ENCODE assay signal across 8 cellular contexts in genomic region chr7:130921391-130922180, GRCh38.
DNase-seq lines count a peak whose midpoint lies in the region; ATAC-seq and TF ChIP-seq lines count a peak whose summit lies in the region.

No MANE protein-coding gene starts in this region.

- no peaks in the 10 kb centered on the region for H3K27me3 ChIP-seq in BLaER1
- no peaks in the 10 kb centered on the region for H3K27me3 ChIP-seq in endodermal cell (ENCODE audit: control insufficient read depth, insufficient read depth, low read length, poor library complexity, severe bottlenecking)
- H3K27me3 ChIP-seq in CD8-positive, alpha-beta memory T cell (ENCODE audit: insufficient read depth, low read length, poor library complexity, severe bottlenecking), result no peaks in the 10 kb centered on the region

- peak overlapping the region; percentile 86 for H3K4me2 ChIP-seq in BLaER1

- H3K27ac ChIP-seq in BLaER1 (peak overlapping the region; percentile 86), endodermal cell (ENCODE audit: low read depth, low read length) (peak overlapping the region; percentile 62)
- H3K27ac ChIP-seq in CD8-positive, alpha-beta memory T cell (ENCODE audit: low read depth, low read length), result no peak overlapping the region

- H3K4me1 Mint-ChIP-seq in endodermal cell (peaks cover 37% of the 10 kb centered on the region), nephron progenitor cell (peaks cover 59% of the 10 kb centered on the region)
- H3K4me1 Mint-ChIP-seq in CD8-positive, alpha-beta memory T cell, result peaks cover 69 to 98% (median 93%) of the 10 kb centered on the region in 3 donors

- POLR2A ChIA-PET in CD8-positive, alpha-beta memory T cell (lab: Charles Lee), result interaction anchor here (1.2 to 2.6 kb wide), 3 partner anchors 8 to 17 kb away, joined by 3 to 8 read pairs (median 3); no protein-coding TSS in a partner anchor

- H3K9me3 ChIP-seq in BLaER1, result no peaks in the 10 kb centered on the region
- no peaks in the 10 kb centered on the region for H3K9me3 ChIP-seq in endodermal cell (ENCODE audit: control insufficient read depth, low read length)
- H3K9me3 ChIP-seq in CD8-positive, alpha-beta memory T cell (ENCODE audit: low read length), result no peaks in the 10 kb centered on the region

- H3K4me3 ChIP-seq in BLaER1 (peak overlapping the region; percentile 64), endodermal cell (ENCODE audit: low read length) (no peak overlapping the region)
- no peak overlapping the region for H3K4me3 ChIP-seq in CD8-positive, alpha-beta memory T cell (ENCODE audit: low read length)

- H3K27me3 Mint-ChIP-seq in endodermal cell (ENCODE audit: insufficient read depth), result no peaks in the 10 kb centered on the region
- peaks cover 4% of the 10 kb centered on the region for H3K27me3 Mint-ChIP-seq in nephron progenitor cell (ENCODE audit: low read depth, poor library complexity)
- peaks cover 0 to 3% of the 10 kb centered on the region in 2 donors for H3K27me3 Mint-ChIP-seq in CD8-positive, alpha-beta memory T cell

- H3K36me3 Mint-ChIP-seq in endodermal cell (ENCODE audit: low read depth), result no peaks in the 10 kb centered on the region
- H3K36me3 Mint-ChIP-seq in nephron progenitor cell (ENCODE audit: low read depth), result no peaks in the 10 kb centered on the region
- H3K36me3 Mint-ChIP-seq in CD8-positive, alpha-beta memory T cell, result peaks cover 0 to 73% (median 11%) of the 10 kb centered on the region in 3 donors

- ATAC-seq in GM21526 (IDR thresholded peaks at IDR 0.05; ENCODE audit: low FRiP score, unreplicated experiment), result no peak

- H4K20me1 ChIP-seq in BLaER1, result no peaks in the 10 kb centered on the region; the same call in 1 of the 2 replicates

- TF ChIP-seq CTCF in endodermal cell (conservative IDR thresholded peaks at IDR 0.05) (peak; percentile 24), nephron progenitor cell (IDR thresholded peaks at IDR 0.05) (no peak)

- CTCF ChIA-PET in CD8-positive, alpha-beta memory T cell (lab: Charles Lee), result interaction anchor here (1.2 to 2.2 kb wide), 4 partner anchors 9 to 25 kb away, joined by 3 to 7 read pairs (median 5); no protein-coding TSS in a partner anchor

- no peak overlapping the region for H3K4me3 Mint-ChIP-seq in endodermal cell
- no peak overlapping the region for H3K4me3 Mint-ChIP-seq in nephron progenitor cell
- no peak overlapping the region for H3K4me3 Mint-ChIP-seq in CD8-positive, alpha-beta memory T cell

- no peaks in the 10 kb centered on the region for H3K9me3 Mint-ChIP-seq in endodermal cell
- no peaks in the 10 kb centered on the region for H3K9me3 Mint-ChIP-seq in nephron progenitor cell
- no peaks in the 10 kb centered on the region for H3K9me3 Mint-ChIP-seq in CD8-positive, alpha-beta memory T cell

- peak overlapping the region; percentile 84 for H3K27ac Mint-ChIP-seq in endodermal cell
- H3K27ac Mint-ChIP-seq in nephron progenitor cell, result peak overlapping the region; percentile 82
- peak overlapping the region in 4 of 8 donors; percentile 42 to 73 (median 66) for H3K27ac Mint-ChIP-seq in CD8-positive, alpha-beta memory T cell

- 89 to 90% methylated on average over 22 to 23 of the region's 23 CpGs for WGBS in endodermal cell (ENCODE audit: insufficient coverage in 1 of 2, insufficient read length in 1 of 2), 2 experiments

- H3K4me1 ChIP-seq in BLaER1 (peaks cover 71% of the 10 kb centered on the region), endodermal cell (ENCODE audit: control insufficient read depth, insufficient read depth, low read length) (peaks cover 6% of the 10 kb centered on the region)
- H3K4me1 ChIP-seq in CD8-positive, alpha-beta memory T cell (ENCODE audit: insufficient read depth, low read length), result peaks cover 58% of the 10 kb centered on the region

- DNase-seq in endodermal cell (no peak), nephron progenitor cell (peak; percentile 59), Kasumi-1 (lab: John Stamatoyannopoulos, UW) (no peak)
- DNase-seq in stimulated activated CD4-positive, alpha-beta T cell treated with anti-CD3 and anti-CD28 coated beads, Interleukin-12 subunit alpha, Interleukin-12 subunit beta, amount 100 ng/mL, for 4 hours, result no peak
- DNase-seq in CD8-positive, alpha-beta memory T cell, result no peak

- H3K9ac ChIP-seq in BLaER1 (peak overlapping the region; percentile 78), endodermal cell (ENCODE audit: extremely low read depth, low read length, poor library complexity, severe bottlenecking) (no peak overlapping the region)

- H3K36me3 ChIP-seq in BLaER1 (no peaks in the 10 kb centered on the region), endodermal cell (ENCODE audit: control insufficient read depth, insufficient read depth, low read length) (no peaks in the 10 kb centered on the region)
- no peaks in the 10 kb centered on the region for H3K36me3 ChIP-seq in CD8-positive, alpha-beta memory T cell (ENCODE audit: insufficient read depth, low read length)

TF ChIP-seq in PFSK-1, 5 proteins besides CTCF, POLR2A, EP300 and RAD21:
- TF ChIP-seq FOXP2 (optimal IDR thresholded peaks at IDR 0.05; ENCODE audit: borderline replicate concordance, extremely low read depth, extremely low read length, insufficient read depth) (peak; percentile 27), TAF1 (IDR thresholded peaks at IDR 0.05; ENCODE audit: borderline replicate concordance, insufficient read depth, low read length) (no peak), SIN3A (IDR thresholded peaks at IDR 0.05; ENCODE audit: borderline replicate concordance, insufficient read depth, low read length) (no peak)
